ENCODE assay signal across 20 cellular contexts in the genomic region with DNA sequence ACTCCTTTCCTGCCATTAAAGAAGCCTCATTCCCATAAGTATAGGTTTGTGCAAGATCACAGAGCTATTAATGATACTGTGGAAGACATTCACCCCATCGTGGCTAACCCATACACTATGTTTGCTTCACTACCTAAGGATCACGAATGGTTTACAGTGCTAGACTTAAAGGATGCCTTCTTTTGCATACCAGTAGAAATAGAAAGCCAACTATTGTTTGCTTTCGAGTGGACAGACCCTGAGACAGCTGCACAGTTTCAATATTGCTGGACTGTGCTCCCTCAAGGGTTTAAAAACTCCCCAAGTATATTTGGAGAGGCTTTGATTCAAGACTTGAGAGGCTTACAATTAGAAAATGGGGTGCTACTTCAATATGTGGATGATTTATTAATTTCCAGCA.
DNase-seq lines count a peak whose midpoint lies in the region; ATAC-seq lines count a peak whose summit lies in the region.
"Had no signal": no experiment of that assay in that cellular context is flagged by ENCODE, and none has a peak within 500 bp of the region (broad histone marks: within the 10 kb centered on the region; RNA-seq: fewer than 3 reads in every experiment).

No MANE protein-coding gene starts in this region.

- no peak overlapping the region for H3K4me3 Mint-ChIP-seq in stimulated activated effector memory CD8-positive, alpha-beta T cell treated with anti-CD3 and anti-CD28 coated beads, Interleukin-12 subunit alpha, Interleukin-12 subunit beta, amount 100 ng/mL, for 72 hours

- H3K4me1 Mint-ChIP-seq in stimulated activated effector memory CD8-positive, alpha-beta T cell treated with anti-CD3 and anti-CD28 coated beads, Interleukin-12 subunit alpha, Interleukin-12 subunit beta, amount 100 ng/mL, for 72 hours, result no peaks in the 10 kb centered on the region

- H3K27ac Mint-ChIP-seq in stimulated activated effector memory CD8-positive, alpha-beta T cell treated with anti-CD3 and anti-CD28 coated beads, Interleukin-12 subunit alpha, Interleukin-12 subunit beta, amount 100 ng/mL, for 72 hours, result no peak overlapping the region

- no peaks in the 10 kb centered on the region for H3K9me3 Mint-ChIP-seq in stimulated activated effector memory CD8-positive, alpha-beta T cell treated with anti-CD3 and anti-CD28 coated beads, Interleukin-12 subunit alpha, Interleukin-12 subunit beta, amount 100 ng/mL, for 72 hours

- no peaks in the 10 kb centered on the region for H3K36me3 Mint-ChIP-seq in stimulated activated effector memory CD8-positive, alpha-beta T cell treated with anti-CD3 and anti-CD28 coated beads, Interleukin-12 subunit alpha, Interleukin-12 subunit beta, amount 100 ng/mL, for 72 hours

- DNase-seq in stimulated activated effector memory CD8-positive, alpha-beta T cell treated with anti-CD3 and anti-CD28 coated beads, Interleukin-12 subunit alpha, Interleukin-12 subunit beta, amount 100 ng/mL, for 72 hours (ENCODE audit: low spot score in 2 of 2), result no peak
- no peak for DNase-seq in RPMI8226
- DNase-seq in MV-4-11 (lab: John Stamatoyannopoulos, UW), result no peak
- no peak for DNase-seq in pons (ENCODE audit: low spot score)
- DNase-seq: activated CD4-positive, alpha-beta T cell treated with anti-CD3 and anti-CD28 coated beads, Interleukin-2, amount 50 U/mL, for 4 hours; Caco-2; dermis blood vessel endothelial cell; esophagus squamous epithelium; GDM1; hippocampal formation; NCI-H1694; SHP77; stimulated activated CD4-positive, alpha-beta T cell treated with anti-CD3 and anti-CD28 coated beads, Interleukin-1b, Interleukin-23, amount 100 ng/mL, for 48 hours; stimulated activated CD8-positive, alpha-beta memory T cell treated with anti-CD3 and anti-CD28 coated beads, Interleukin-4, amount 100 ng/mL, for 48 hours; T-helper 9 cell; transverse colon had no signal

- peak; percentile 64 for ATAC-seq in GM18508 (IDR thresholded peaks at IDR 0.05; ENCODE audit: insufficient read depth, unreplicated experiment)
- ATAC-seq in GM19397 (IDR thresholded peaks at IDR 0.05; ENCODE audit: unreplicated experiment), result peak; percentile 65
- ATAC-seq in HG02642 (IDR thresholded peaks at IDR 0.05; ENCODE audit: poor library complexity, unreplicated experiment), result peak; percentile 69
- ATAC-seq in HG03378 (IDR thresholded peaks at IDR 0.05; ENCODE audit: unreplicated experiment), result peak; percentile 63
- ATAC-seq in stimulated activated effector memory CD8-positive, alpha-beta T cell treated with anti-CD3 and anti-CD28 coated beads, Interleukin-12 subunit alpha, Interleukin-12 subunit beta, amount 100 ng/mL, for 72 hours, result no peak
